Comparison of ENCODE assay signal across 8 cellular contexts in genomic region chr22:20393705-20394476, GRCh38. TPM values are rescaled to one million over a fixed set of nuclear protein-coding genes. Genes with fewer than 3 reads are reported as not detected.
A peak's percentile ranks its signal among the peaks of the same experiment; 100 is the strongest.
DNase-seq lines count a peak whose midpoint lies in the region; ATAC-seq, FAIRE-seq and TF ChIP-seq lines count a peak whose summit lies in the region.

Gene ZNF74, plus strand, starts transcription at chr22:20394151. Its CDS starts 478 bp downstream, at chr22:20394629.

- H3K9me3 Mint-ChIP-seq in immature natural killer cell, result no peaks in the 10 kb centered on the region

- H3K27me3 Mint-ChIP-seq in immature natural killer cell (ENCODE audit: low read depth in 3 of 3), result peaks cover 0 to 2% (median 0%) of the 10 kb centered on the region in 3 donors

- in situ Hi-C loops in GM13976 (cut with MboI; ENCODE audit: low sequenced_read_pairs, unreplicated experiment), result no loop called here

- peaks cover 0 to 3% (median 0%) of the 10 kb centered on the region in 3 donors for H3K36me3 Mint-ChIP-seq in immature natural killer cell

- H3K4me3 ChIP-seq in small intestine (ENCODE audit: low read depth in 1 of 2, low read length in 2 of 2), result peak within 1 kb of the TSS; percentile 47 to 82

- 0 to 1% (median 1%) methylated on average over 63 to 71 of the region's 71 CpGs for WGBS in small intestine, 3 donors

- peaks cover 0 to 9% of the 10 kb centered on the region in 2 donors for H3K4me1 ChIP-seq in small intestine (ENCODE audit: control insufficient read depth in 2 of 2, insufficient read depth in 1 of 2, low read depth in 1 of 2, low read length in 1 of 2)

- peak within 1 kb of the TSS; percentile 92 to 98 (median 96) for H3K27ac Mint-ChIP-seq in immature natural killer cell

- H3K9me3 ChIP-seq in small intestine (ENCODE audit: control insufficient read depth, low read depth), result no peaks in the 10 kb centered on the region

- ATAC-seq in HG02973 (IDR thresholded peaks at IDR 0.05; ENCODE audit: unreplicated experiment) (peak; percentile 72), HG03139 (IDR thresholded peaks at IDR 0.05; ENCODE audit: unreplicated experiment) (no peak)

- peaks cover 38 to 47% of the 10 kb centered on the region in 2 donors for H3K4me1 Mint-ChIP-seq in immature natural killer cell

- H3K4me3 Mint-ChIP-seq in immature natural killer cell, result peak within 1 kb of the TSS; percentile 91 to 97 (median 92)

- H3K36me3 ChIP-seq in small intestine (ENCODE audit: control insufficient read depth in 2 of 2, insufficient read depth in 2 of 2, low read length in 2 of 2), result no peaks in the 10 kb centered on the region

- DNase-seq in GM13976 (ENCODE audit: low spot score) (peak; percentile 90), NCI-H2196 treated with DMSO at 0.1 percent for 48 hours (lab: John Stamatoyannopoulos, UW; ENCODE audit: unreplicated experiment) (peak; percentile 69), caudate nucleus (lab: John Stamatoyannopoulos, UW) (peak; percentile 34 to 95 (median 85)), immature natural killer cell (peak; percentile 75 to 85 (median 82)), small intestine (peak; percentile 92)
- DNase-seq in activated CD4-positive, CD25-positive, alpha-beta regulatory T cell (lab: John Stamatoyannopoulos, UW), result peak; percentile 51 to 77 (median 63)

- FAIRE-seq in small intestine (lab: Jason Lieb, UNC), result no peak

- no peak for TF ChIP-seq CTCF in GM13976 (IDR thresholded peaks at IDR 0.05; ENCODE audit: borderline replicate concordance, control extremely low read depth, extremely low read depth, insufficient read depth, missing control alignments)

- H3K27ac ChIP-seq in caudate nucleus (ENCODE audit: low read depth, low read length) (peak within 1 kb of the TSS; percentile 85), small intestine (ENCODE audit: low read depth in 1 of 2, low read length in 1 of 2) (peak within 1 kb of the TSS; percentile 76 to 89)

- H3K27me3 ChIP-seq in small intestine (ENCODE audit: control insufficient read depth in 2 of 2, insufficient read depth in 2 of 2, low read length in 2 of 2), result no peaks in the 10 kb centered on the region

RNA-seq across cellular contexts. Expression of gene ZNF74, which starts in this region (rescaled TPM):
- polyA plus RNA-seq in immature natural killer cell, result 10 to 100 TPM in 1 of 3 donors, 1 to 10 TPM in 2; 2.0 to 16.8 (median 6.7) TPM
- polyA plus RNA-seq in small intestine, result 1 to 10 TPM; 2.5 to 5.4 (median 3.0) TPM
